Comparison of ENCODE assay signal across 20 cellular contexts in the genomic region with DNA sequence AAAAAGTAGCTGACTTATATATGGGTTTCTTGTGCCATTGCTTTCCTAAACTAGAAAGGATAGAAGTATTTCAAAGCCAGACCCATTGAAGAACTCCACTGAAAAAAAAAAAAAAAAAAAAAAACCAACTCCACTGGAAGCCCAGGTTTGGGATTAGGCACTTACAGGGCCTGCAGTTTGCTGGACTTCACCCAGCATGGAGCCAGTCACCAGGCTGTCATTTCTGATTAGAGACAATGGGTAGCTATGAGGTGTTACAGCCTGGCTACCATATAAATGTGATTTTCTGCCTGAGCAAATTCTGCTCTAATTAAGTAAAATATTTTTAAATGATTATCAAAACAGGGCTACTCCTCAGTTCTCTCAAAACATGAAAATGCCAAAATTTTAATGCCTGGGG. TPM values are rescaled to one million over a fixed set of nuclear protein-coding genes. Genes with fewer than 3 reads are reported as not detected.
DNase-seq lines count a peak whose midpoint lies in the region; ATAC-seq and TF ChIP-seq lines count a peak whose summit lies in the region.
"Had no signal": no experiment of that assay in that cellular context is flagged by ENCODE, and none has a peak within 500 bp of the region (broad histone marks: within the 10 kb centered on the region; RNA-seq: fewer than 3 reads in every experiment).

No MANE protein-coding gene starts in this region.

- H4K5ac ChIP-seq in mesendoderm (ENCODE audit: low read length) = no peak overlapping the region

- H3K9me3 ChIP-seq in BLaER1 treated with 17β-estradiol and CSF1 and Interleukin-3, amounts not matched to agents 10 nM and 100 nM (replicated peaks in 1 of 11) = peaks cover 23 to 46% (median 34%) of the 10 kb centered on the region in 11 experiments
- H3K9me3 ChIP-seq in MG63 = no peaks in the 10 kb centered on the region
- H3K9me3 ChIP-seq in right lobe of liver = no peaks in the 10 kb centered on the region
- H3K9me3 ChIP-seq in T-helper 17 cell (ENCODE audit: control insufficient read depth, low read length, poor library complexity, severe bottlenecking) = no peaks in the 10 kb centered on the region
- H3K9me3 ChIP-seq: BE2C had no signal

- no peak overlapping the region for H2BK15ac ChIP-seq in mesendoderm (replicated peaks; ENCODE audit: low read depth)

- H3K23ac ChIP-seq in mesendoderm (ENCODE audit: low read length) = no peak overlapping the region

- H2BK120ac ChIP-seq in mesendoderm (ENCODE audit: low read depth, low read length) = no peak overlapping the region

- H3K56ac ChIP-seq in mesendoderm (ENCODE audit: low read length) = no peak overlapping the region

- H4K20me1 ChIP-seq in BLaER1 treated with 17β-estradiol and CSF1 and Interleukin-3, amounts not matched to agents 10 nM and 100 nM = no peaks in the 10 kb centered on the region

- H3K4me1 ChIP-seq in BLaER1 treated with 17β-estradiol and CSF1 and Interleukin-3, amounts not matched to agents 10 nM and 100 nM = peaks cover 0 to 9% (median 5%) of the 10 kb centered on the region in 10 experiments; a peak in 3 of 20 replicates
- H3K4me1 ChIP-seq in mesendoderm (ENCODE audit: control insufficient read depth, low read depth, low read length) (no peaks in the 10 kb centered on the region), right lobe of liver (no peaks in the 10 kb centered on the region)
- H3K4me1 ChIP-seq: BE2C had no signal

- no peaks in the 10 kb centered on the region for H3K79me1 ChIP-seq in mesendoderm (ENCODE audit: low read length)

- H3K4me1 Mint-ChIP-seq in chondrocyte (ENCODE audit: low read depth) (peaks cover 23% of the 10 kb centered on the region), T-helper 17 cell (no peaks in the 10 kb centered on the region)
- H3K4me1 Mint-ChIP-seq: CD4-positive, alpha-beta memory T cell had no signal

- H3K36me3 Mint-ChIP-seq in chondrocyte (ENCODE audit: low read depth) (no peaks in the 10 kb centered on the region), T-helper 17 cell (ENCODE audit: low read depth) (no peaks in the 10 kb centered on the region)
- H3K36me3 Mint-ChIP-seq: CD4-positive, alpha-beta memory T cell had no signal

- H3K27me3 Mint-ChIP-seq in chondrocyte (ENCODE audit: low read depth) (no peaks in the 10 kb centered on the region), T-helper 17 cell (peaks cover 5% of the 10 kb centered on the region)

- no peak for ATAC-seq in HG02588 (IDR thresholded peaks at IDR 0.05; ENCODE audit: unreplicated experiment)
- no peak for ATAC-seq in HG03097 (IDR thresholded peaks at IDR 0.05; ENCODE audit: low FRiP score, unreplicated experiment)
- ATAC-seq in right lobe of liver = no peak
- no peak for ATAC-seq in T-helper 17 cell

- no peak overlapping the region for H3K4me3 ChIP-seq in BLaER1 treated with 17β-estradiol and CSF1 and Interleukin-3, amounts not matched to agents 10 nM and 100 nM
- H3K4me3 ChIP-seq in MG63 = no peak overlapping the region
- H3K4me3 ChIP-seq in mesendoderm (ENCODE audit: low read length) = no peak overlapping the region
- no peak overlapping the region for H3K4me3 ChIP-seq in right lobe of liver

- intact Hi-C loops in right lobe of liver (cut with DNase I) = no loop called here

- H3K36me3 ChIP-seq in BLaER1 treated with 17β-estradiol and CSF1 and Interleukin-3, amounts not matched to agents 10 nM and 100 nM = peaks cover 0 to 10% (median 6%) of the 10 kb centered on the region in 11 experiments; a peak in 8 of 22 replicates
- H3K36me3 ChIP-seq in MG63 (no peaks in the 10 kb centered on the region), mesendoderm (ENCODE audit: control insufficient read depth, insufficient read depth, low read length) (no peaks in the 10 kb centered on the region), right lobe of liver (no peaks in the 10 kb centered on the region)
- H3K36me3 ChIP-seq: BE2C had no signal

- peak overlapping the region in 8 of 11 experiments; percentile 19 to 78 (median 51); a peak in 13 of 22 replicates for H3K27ac ChIP-seq in BLaER1 treated with 17β-estradiol and CSF1 and Interleukin-3, amounts not matched to agents 10 nM and 100 nM
- H3K27ac ChIP-seq in mesendoderm (ENCODE audit: low read depth, low read length) (no peak overlapping the region), right lobe of liver (no peak overlapping the region)

- TF ChIP-seq CTCF in chondrocyte (IDR thresholded peaks at IDR 0.05) (no peak), right lobe of liver (IDR thresholded peaks at IDR 0.05) (no peak)

- H3K27me3 ChIP-seq in BLaER1 treated with 17β-estradiol and CSF1 and Interleukin-3, amounts not matched to agents 10 nM and 100 nM = peaks cover 69 to 98% (median 94%) of the 10 kb centered on the region in 11 experiments
- H3K27me3 ChIP-seq in MG63 = no peaks in the 10 kb centered on the region
- H3K27me3 ChIP-seq in mesendoderm (ENCODE audit: insufficient read depth, low read length, poor library complexity) = no peaks in the 10 kb centered on the region
- no peaks in the 10 kb centered on the region for H3K27me3 ChIP-seq in right lobe of liver
- H3K27me3 ChIP-seq: BE2C had no signal

- H3K4ac ChIP-seq in mesendoderm (ENCODE audit: low read depth, low read length) = no peak overlapping the region

- peak overlapping the region in 4 of 11 experiments; percentile 5 to 41 (median 12); a peak in 1 of 22 replicates for H3K4me2 ChIP-seq in BLaER1 treated with 17β-estradiol and CSF1 and Interleukin-3, amounts not matched to agents 10 nM and 100 nM
- H3K4me2 ChIP-seq in mesendoderm (ENCODE audit: low read length) = no peak overlapping the region

- no peaks in the 10 kb centered on the region for H3K79me2 ChIP-seq in mesendoderm (ENCODE audit: control insufficient read depth, insufficient read depth, low read length)

- no peak overlapping the region for H4K8ac ChIP-seq in mesendoderm (ENCODE audit: low read depth, low read length)

- no peak overlapping the region for H2BK5ac ChIP-seq in mesendoderm (ENCODE audit: low read length)

- H3K9ac ChIP-seq in BLaER1 treated with 17β-estradiol and CSF1 and Interleukin-3, amounts not matched to agents 10 nM and 100 nM = peak overlapping the region in 3 of 11 experiments; percentile 19 to 45 (median 39); a peak in 2 of 22 replicates
- no peak overlapping the region for H3K9ac ChIP-seq in mesendoderm (ENCODE audit: low read length)

- no peak overlapping the region for H3K4me3 Mint-ChIP-seq in chondrocyte (ENCODE audit: unreplicated experiment)
- no peak overlapping the region for H3K4me3 Mint-ChIP-seq in T-helper 17 cell
- H3K4me3 Mint-ChIP-seq: CD4-positive, alpha-beta memory T cell had no signal

- H3K9me3 Mint-ChIP-seq in chondrocyte (ENCODE audit: low read depth) = peaks cover 4% of the 10 kb centered on the region

- no peak overlapping the region for H3K18ac ChIP-seq in mesendoderm (ENCODE audit: low read length)

- H3K27ac Mint-ChIP-seq in chondrocyte (ENCODE audit: unreplicated experiment) = peak overlapping the region; percentile 67
- H3K27ac Mint-ChIP-seq in T-helper 17 cell = no peak overlapping the region
- H3K27ac Mint-ChIP-seq: CD4-positive, alpha-beta memory T cell had no signal

- TF ChIP-seq POLR2A in right lobe of liver (IDR thresholded peaks at IDR 0.05) = no peak

- DNase-seq in MG63 = peak; percentile 54
- DNase-seq in chondrocyte (ENCODE audit: low spot score) = no peak
- peak; percentile 69 for DNase-seq in mesendoderm
- no peak for DNase-seq in right lobe of liver
- no peak for DNase-seq in T-helper 17 cell
- DNase-seq: 8988T; BE2C; Calu3; CD4-positive, alpha-beta memory T cell; DMS53; NCI-H1105 treated with DMSO at 0.1 percent for 48 hours; NCI-H187 treated with DMSO at 0.1 percent for 48 hours; NCI-H446 treated with DMSO at 0.1 percent for 48 hours; NK-92 treated with Interleukin-12 subunit alpha and Interleukin-12 subunit beta, amount 100 ng/mL, for 24 hours; RPMI8226 had no signal

- no peak overlapping the region for H2AK5ac ChIP-seq in mesendoderm (ENCODE audit: low read length)

RNA-seq across cellular contexts. Expression of gene HS6ST2, which starts 49.5 kb away (rescaled TPM):
- 1.3 and 5.5 TPM in 2 replicates for total RNA-seq in MG63 (2014; rRNA removed; shearing (Covaris generic); ENCODE audit: low replicate concordance)
- total RNA-seq in chondrocyte (1.9 to 6.6 TPM (median 2.2 TPM) in 3 replicates), right lobe of liver (under 1 TPM in 1 of 6 experiments, not detected in 5; 0.09 TPM), T-helper 17 cell (not detected)
- 2.7 TPM for polyA plus RNA-seq in mesendoderm (2013, experiment 1 of 2)
- 3.0 TPM for polyA plus RNA-seq in mesendoderm (2013, experiment 2 of 2)
- total RNA-seq: CD4-positive, alpha-beta memory T cell; LHCN-M2; OCI-LY7 had no signal
- polyA plus RNA-seq: CD4-positive, alpha-beta memory T cell had no signal

Comparison
In these comparisons a context has a peak if more than half of its experiments do, and no peak if none do; other contexts are left out.
1. H3K27ac ChIP-seq: peak in BLaER1 treated with 17β-estradiol and CSF1 and Interleukin-3, amounts not matched to agents 10 nM and 100 nM (8 of 11); none in mesendoderm (single experiment) and right lobe of liver (0 of 3).
2. DNase-seq: peak in MG63 (single experiment) and mesendoderm (single experiment); none in chondrocyte (single experiment), right lobe of liver (0 of 3) and T-helper 17 cell (0 of 3).